Comparison of ENCODE assay signal across 8 cellular contexts in genomic region chr15:55897560-55898336, GRCh38.
A peak's percentile ranks its signal among the peaks of the same experiment; 100 is the strongest.
DNase-seq lines count a peak whose midpoint lies in the region; TF ChIP-seq lines count a peak whose summit lies in the region.

No MANE protein-coding gene starts in this region.

- H3K4me1 Mint-ChIP-seq in immature natural killer cell: peaks cover 0 to 2% of the 10 kb centered on the region in 2 donors

- H3K27me3 Mint-ChIP-seq in immature natural killer cell (ENCODE audit: low read depth in 3 of 3): peaks cover 0 to 2% (median 0%) of the 10 kb centered on the region in 3 donors

- H3K27me3 ChIP-seq in GM06990 (replicated peaks; ENCODE audit: control insufficient read depth, insufficient read depth, low read length): no peaks in the 10 kb centered on the region
- no peaks in the 10 kb centered on the region for H3K27me3 ChIP-seq in suprapubic skin

- no peak overlapping the region for H3K4me3 ChIP-seq in GM06990 (replicated peaks; ENCODE audit: low read depth, low read length)
- H3K4me3 ChIP-seq in astrocyte of the cerebellum (ENCODE audit: low read depth, low read length): no peak overlapping the region
- H3K4me3 ChIP-seq in suprapubic skin: no peak overlapping the region

- no peaks in the 10 kb centered on the region for H3K36me3 Mint-ChIP-seq in immature natural killer cell

- no peaks in the 10 kb centered on the region for H3K4me1 ChIP-seq in suprapubic skin

- H3K36me3 ChIP-seq in GM06990 (ENCODE audit: control insufficient read depth, insufficient read depth, low read length): no peaks in the 10 kb centered on the region
- no peaks in the 10 kb centered on the region for H3K36me3 ChIP-seq in suprapubic skin

- TF ChIP-seq POLR2A in suprapubic skin (IDR thresholded peaks at IDR 0.05): no peak

- in situ Hi-C loops in astrocyte of the cerebellum (cut with HindIII; ENCODE audit: low sequenced_read_pairs): no loop called here

- H3K9me3 Mint-ChIP-seq in immature natural killer cell: no peaks in the 10 kb centered on the region

- H3K27ac Mint-ChIP-seq in immature natural killer cell: no peak overlapping the region

- no peak overlapping the region for H3K4me3 Mint-ChIP-seq in immature natural killer cell

- H3K27ac ChIP-seq in suprapubic skin: peak overlapping the region; percentile 13

- TF ChIP-seq CTCF in GM06990 (IDR thresholded peaks at IDR 0.05; ENCODE audit: insufficient read depth, low read length, poor library complexity, severe bottlenecking): peak; percentile 86
- TF ChIP-seq CTCF in astrocyte of the cerebellum (IDR thresholded peaks at IDR 0.05; ENCODE audit: low read depth, low read length, missing control alignments): peak; percentile 83
- TF ChIP-seq CTCF in suprapubic skin (IDR thresholded peaks at IDR 0.05): peak; percentile 49 to 71

- WGBS in suprapubic skin: 31% methylated on average over 6 of the region's 6 CpGs

- TF ChIP-seq EP300 in suprapubic skin (IDR thresholded peaks at IDR 0.05): no peak

- H3K9me3 ChIP-seq in suprapubic skin: no peaks in the 10 kb centered on the region

- DNase-seq in 8988T: peak; percentile 13
- no peak for DNase-seq in GM06990 (ENCODE audit: extremely low read depth, insufficient read length)
- DNase-seq in NCI-H1694 treated with DMSO at 0.1 percent for 48 hours (lab: John Stamatoyannopoulos, UW): peak; percentile 21
- no peak for DNase-seq in astrocyte of the cerebellum (ENCODE audit: low read depth)
- peak; percentile 74 for DNase-seq in iPS-NIHi11 (ENCODE audit: low spot score)
- no peak for DNase-seq in suprapubic skin (ENCODE audit: low spot score in 2 of 2)
- DNase-seq in immature natural killer cell: no peak
- DNase-seq in cerebellar nuclear complex (lab: John Stamatoyannopoulos, UW): no peak

Comparison
In these comparisons a context has a peak if more than half of its experiments do, and no peak if none do; other contexts are left out.
1. DNase-seq: peak in 8988T (single experiment), NCI-H1694 treated with DMSO at 0.1 percent for 48 hours (single experiment) and iPS-NIHi11 (single experiment); none in GM06990 (single experiment), astrocyte of the cerebellum (single experiment), suprapubic skin (0 of 2), immature natural killer cell (0 of 3) and cerebellar nuclear complex (0 of 2).
2. Peak in every context shown above with its lines, with median percentiles within 50 percentile points of each other: CTCF ChIP-seq.